25 cellular contexts compared by ENCODE assay signal in genomic region chr10:51920672-51921071, GRCh38.
"Had no signal": no experiment of that assay in that cellular context is flagged by ENCODE, and none has a peak within 500 bp of the region (broad histone marks: within the 10 kb centered on the region; RNA-seq: fewer than 3 reads in every experiment).

No MANE protein-coding gene starts in this region.

- H3K27ac ChIP-seq: body of pancreas, PC-9 had no signal

- H3K36me3 ChIP-seq: MG63 had no signal

- H2AFZ ChIP-seq: PC-9 had no signal

- H3K9me3 ChIP-seq: body of pancreas had no signal

- FAIRE-seq: bronchial epithelial cell, TTC549 had no signal

- H3K27me3 ChIP-seq: body of pancreas, MG63 had no signal

- DNase-seq: activated B cell treated with CpG ODN at 0.5 μM for 24 hours; activated CD4-positive, alpha-beta T cell treated with anti-CD3 and anti-CD28 coated beads for 1 hour; activated CD4-positive, alpha-beta T cell treated with anti-CD3 and anti-CD28 coated beads, Interleukin-2, amount 10 ng/mL, durations not matched to agents 24 days and 14 days; activated CD4-positive, alpha-beta T cell treated with anti-CD3 and anti-CD28 coated beads, Interleukin-2, amount 50 U/mL, for 48 hours; activated CD8-positive, alpha-beta memory T cell treated with anti-CD3 and anti-CD28 coated beads, Interleukin-2, amount 10 ng/mL, durations not matched to agents 7 days and 5 days; activated effector memory CD4-positive, alpha-beta T cell treated with Interleukin-2 at 50 U/mL for 16 hours; activated naive CD4-positive, alpha-beta T cell; activated T-cell treated with anti-CD3 and anti-CD28 coated beads, Interleukin-2, amount 50 U/mL, for 24 hours; aorta; body of pancreas; cortex of kidney; MG63; MV-4-11; NCI-H1105 treated with DMSO at 0.1 percent for 48 hours; NCI-H1436 treated with DMSO at 0.1 percent for 48 hours; NCI-H187; NCI-H2081; NCI-H510A treated with DMSO at 0.1 percent for 48 hours; PC-9; SIG-M5; T-cell; T-helper 2 cell; T1000 had no signal

- ATAC-seq: activated CD8-positive, alpha-beta memory T cell treated with anti-CD3 and anti-CD28 coated beads, Interleukin-2, amount 10 ng/mL, durations not matched to agents 7 days and 5 days; body of pancreas; T-cell had no signal

- H3K4me2 ChIP-seq: PC-9 had no signal

- H3K4me3 ChIP-seq: body of pancreas, MG63, PC-9 had no signal
